In the genomic region with DNA sequence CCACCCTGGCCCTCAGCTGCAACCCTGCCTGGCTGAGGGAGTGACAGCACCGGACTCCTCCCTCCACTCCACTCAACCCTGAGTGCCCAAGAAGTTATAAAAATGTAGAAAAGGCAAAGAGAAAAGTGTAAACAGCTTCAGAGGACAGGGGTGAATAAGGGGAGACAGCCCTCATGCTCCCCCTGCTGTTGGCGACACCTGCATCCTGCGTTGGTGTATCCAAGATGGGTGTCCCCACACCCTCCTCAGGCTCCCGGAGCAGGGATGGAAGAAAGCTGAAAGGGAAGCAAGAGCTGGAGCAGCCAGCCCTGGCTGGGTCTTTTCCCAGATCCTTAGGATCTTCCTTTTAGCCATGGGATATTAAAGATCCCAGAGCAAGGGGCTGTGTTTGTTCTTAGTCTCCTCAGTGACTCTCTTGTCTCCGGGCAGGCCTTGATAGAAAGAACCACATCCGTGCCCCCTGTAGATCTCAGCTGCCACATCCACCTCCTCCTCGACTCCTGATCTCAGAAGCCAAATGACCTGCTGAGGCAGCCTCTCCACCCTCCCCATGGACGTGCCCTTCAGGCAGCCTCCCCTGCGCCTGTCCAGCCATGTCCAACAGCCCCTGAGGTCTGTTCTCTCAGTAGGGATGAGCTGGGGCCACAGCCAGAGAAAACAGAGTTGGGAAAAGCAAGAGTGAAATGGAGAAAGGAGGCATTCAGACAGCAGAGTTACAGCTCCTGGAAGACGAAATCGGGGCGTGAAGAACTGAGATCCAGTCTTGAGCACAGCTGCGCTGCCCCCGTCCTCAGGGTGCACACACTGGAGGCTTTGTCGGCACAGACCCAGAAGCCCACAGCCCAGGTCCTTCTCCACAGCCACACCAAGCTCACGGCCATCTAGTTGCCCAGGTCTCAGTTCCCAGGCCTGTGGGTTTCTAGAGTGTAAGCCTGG, we compare ENCODE assay signal across 25 cellular contexts. TPM values are rescaled to one million over a fixed set of nuclear protein-coding genes. Genes with fewer than 3 reads are reported as not detected.
DNase-seq lines count a peak whose midpoint lies in the region; ATAC-seq and TF ChIP-seq lines count a peak whose summit lies in the region.
"Had no signal": no experiment of that assay in that cellular context is flagged by ENCODE, and none has a peak within 500 bp of the region (broad histone marks: within the 10 kb centered on the region; RNA-seq: fewer than 3 reads in every experiment).

No MANE protein-coding gene starts in this region.

- H3K4me3 ChIP-seq in DND-41 (ENCODE audit: low read depth in 1 of 2, low read length in 2 of 2), result no peak overlapping the region
- no peak overlapping the region for H3K4me3 ChIP-seq in HEK293 (ENCODE audit: low read depth, low read length)
- H3K4me3 ChIP-seq: BLaER1 treated with 17β-estradiol and CSF1 and Interleukin-3, amounts not matched to agents 10 nM and 100 nM; cardiac muscle cell; GM23248; hepatocyte; right atrium auricular region had no signal

- CTCF ChIA-PET in HEK293 (lab: Yijun Ruan, JAX), result interaction anchor here (0.6 to 2.0 kb wide), 5 partner anchors 10 to 624 kb away, joined by 3 to 8 read pairs (median 4); no protein-coding TSS in a partner anchor

- DNase-seq in DND-41, result no peak
- DNase-seq in iPS-NIHi11 (ENCODE audit: low spot score), result peak; percentile 44
- no peak for DNase-seq in NCI-H748 (lab: John Stamatoyannopoulos, UW; ENCODE audit: unreplicated experiment)
- DNase-seq in occipital lobe (lab: John Stamatoyannopoulos, UW), result no peak
- DNase-seq: activated CD4-positive, alpha-beta T cell treated with anti-CD3 and anti-CD28 coated beads, Interleukin-2, amount 50 U/mL, for 1 hour; Calu3; dermis blood vessel endothelial cell; GM23248; NCI-H2081 treated with DMSO at 0.1 percent for 48 hours; NCI-H510A; nucleus accumbens; SW 1271 had no signal

- H3K27me3 ChIP-seq in DND-41 (ENCODE audit: insufficient read depth, low read length, poor library complexity), result peaks cover 20% of the 10 kb centered on the region
- H3K27me3 ChIP-seq: right atrium auricular region had no signal

- TF ChIP-seq CTCF in DND-41 (IDR thresholded peaks at IDR 0.05; ENCODE audit: borderline replicate concordance, extremely low read depth, low read length, poor library complexity, severe bottlenecking) (peak; percentile 36), HEK293 (tag by site-specific recombination; IDR thresholded peaks at IDR 0.05) (no peak)

- H3K9me3 ChIP-seq in DND-41 (ENCODE audit: insufficient read depth, low read length, severe bottlenecking) (no peaks in the 10 kb centered on the region), HEK293 (ENCODE audit: control insufficient read depth, insufficient read depth, low read depth, low read length) (no peaks in the 10 kb centered on the region)
- H3K9me3 ChIP-seq: right atrium auricular region had no signal

- H3K9ac ChIP-seq in DND-41 (ENCODE audit: low read depth, low read length), result no peak overlapping the region
- H3K9ac ChIP-seq: BLaER1 treated with 17β-estradiol and CSF1 and Interleukin-3, amounts not matched to agents 10 nM and 100 nM; GM23248 had no signal

- H3K27ac ChIP-seq in DND-41 (ENCODE audit: low read length) (no peak overlapping the region), HEK293 (ENCODE audit: extremely low read depth, low read depth, low read length) (no peak overlapping the region), angular gyrus (ENCODE audit: low read depth, low read length) (peak overlapping the region; percentile 54)
- H3K27ac ChIP-seq: BLaER1 treated with 17β-estradiol and CSF1 and Interleukin-3, amounts not matched to agents 10 nM and 100 nM; cardiac muscle cell; GM23248; hepatocyte; right atrium auricular region had no signal

- H3K36me3 ChIP-seq in DND-41 (ENCODE audit: insufficient read depth, low read length), result no peaks in the 10 kb centered on the region
- peaks cover 0 to 32% of the 10 kb centered on the region in 2 experiments; a peak in 1 of 3 replicates for H3K36me3 ChIP-seq in HEK293 (ENCODE audit: control insufficient read depth in 2 of 2, insufficient read depth in 1 of 2, low read length in 2 of 2)
- H3K36me3 ChIP-seq: cardiac muscle cell, right atrium auricular region had no signal

- no peaks in the 10 kb centered on the region; the same call in 1 of the 2 replicates for H4K20me1 ChIP-seq in DND-41 (ENCODE audit: insufficient read depth, low read length)

- no peak overlapping the region for H3K4me2 ChIP-seq in DND-41 (ENCODE audit: insufficient read depth, low read length)
- H3K4me2 ChIP-seq: BLaER1 treated with 17β-estradiol and CSF1 and Interleukin-3, amounts not matched to agents 10 nM and 100 nM; hepatocyte had no signal

- H2AFZ ChIP-seq in DND-41 (ENCODE audit: low read depth, low read length), result no peak overlapping the region
- H2AFZ ChIP-seq: GM23248, hepatocyte had no signal

- H3K4me1 ChIP-seq in DND-41 (ENCODE audit: insufficient read depth, low read length) (no peaks in the 10 kb centered on the region), HEK293 (ENCODE audit: control insufficient read depth, insufficient read depth, low read length) (no peaks in the 10 kb centered on the region)
- H3K4me1 ChIP-seq: right atrium auricular region had no signal

- no peaks in the 10 kb centered on the region for H3K79me2 ChIP-seq in DND-41 (ENCODE audit: insufficient read depth, low read length)
- H3K79me2 ChIP-seq: hepatocyte had no signal

- POLR2A ChIA-PET in HEK293 (lab: Yijun Ruan, JAX), result interaction anchor here (0.7 kb wide), 1 partner anchor 38 kb away, joined by 3 read pairs; no protein-coding TSS in a partner anchor

- peak; percentile 29; the same call in 1 of the 3 replicates for ATAC-seq in DND-41 (ENCODE audit: insufficient read depth, low read depth)
- no peak for ATAC-seq in HG02840 (IDR thresholded peaks at IDR 0.05; ENCODE audit: low FRiP score, unreplicated experiment)
- ATAC-seq in GM21825 (IDR thresholded peaks at IDR 0.05; ENCODE audit: unreplicated experiment), result no peak

TF ChIP-seq in HEK293, 187 proteins besides CTCF, POLR2A, EP300 and RAD21:
- no peak for TF ChIP-seq ZNF530 (tag by site-specific recombination; IDR thresholded peaks at IDR 0.05; ENCODE audit: low read depth)
- no peak for TF ChIP-seq ZNF169 (tag by site-specific recombination; IDR thresholded peaks at IDR 0.05)
- TF ChIP-seq, protein P1, sequence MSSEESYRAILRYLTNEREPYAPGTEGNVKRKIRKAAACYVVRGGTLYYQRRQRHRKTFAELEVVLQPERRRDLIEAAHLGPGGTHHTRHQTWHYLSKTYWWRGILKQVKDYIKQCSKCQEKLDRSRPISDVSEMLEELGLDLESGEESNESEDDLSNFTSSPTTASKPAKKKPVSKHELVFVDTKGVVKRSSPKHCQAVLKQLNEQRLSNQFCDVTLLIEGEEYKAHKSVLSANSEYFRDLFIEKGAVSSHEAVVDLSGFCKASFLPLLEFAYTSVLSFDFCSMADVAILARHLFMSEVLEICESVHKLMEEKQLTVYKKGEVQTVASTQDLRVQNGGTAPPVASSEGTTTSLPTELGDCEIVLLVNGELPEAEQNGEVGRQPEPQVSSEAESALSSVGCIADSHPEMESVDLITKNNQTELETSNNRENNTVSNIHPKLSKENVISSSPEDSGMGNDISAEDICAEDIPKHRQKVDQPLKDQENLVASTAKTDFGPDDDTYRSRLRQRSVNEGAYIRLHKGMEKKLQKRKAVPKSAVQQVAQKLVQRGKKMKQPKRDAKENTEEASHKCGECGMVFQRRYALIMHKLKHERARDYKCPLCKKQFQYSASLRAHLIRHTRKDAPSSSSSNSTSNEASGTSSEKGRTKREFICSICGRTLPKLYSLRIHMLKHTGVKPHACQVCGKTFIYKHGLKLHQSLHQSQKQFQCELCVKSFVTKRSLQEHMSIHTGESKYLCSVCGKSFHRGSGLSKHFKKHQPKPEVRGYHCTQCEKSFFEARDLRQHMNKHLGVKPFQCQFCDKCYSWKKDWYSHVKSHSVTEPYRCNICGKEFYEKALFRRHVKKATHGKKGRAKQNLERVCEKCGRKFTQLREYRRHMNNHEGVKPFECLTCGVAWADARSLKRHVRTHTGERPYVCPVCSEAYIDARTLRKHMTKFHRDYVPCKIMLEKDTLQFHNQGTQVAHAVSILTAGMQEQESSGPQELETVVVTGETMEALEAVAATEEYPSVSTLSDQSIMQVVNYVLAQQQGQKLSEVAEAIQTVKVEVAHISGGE (tag by site-specific recombination; conservative IDR thresholded peaks at IDR 0.05; ENCODE audit: low read depth), result 0 out of 2 replicates have a peak, but pooled peaks have one; percentile 25
- TF ChIP-seq ZNF114 (tag by site-specific recombination; IDR thresholded peaks at IDR 0.05), result no peak

RNA-seq across cellular contexts. Expression of a gene that starts 6.8 kb away (rescaled TPM):
- 91.1 TPM for total RNA-seq in occipital lobe

RNA-seq across cellular contexts. Expression of a gene that starts 25.4 kb away (rescaled TPM):
- total RNA-seq in occipital lobe, result 9.4 TPM

RNA-seq across cellular contexts. Expression of a gene that starts 39.8 kb away (rescaled TPM):
- total RNA-seq in occipital lobe, result under 0.01 TPM
- total RNA-seq: A673; activated T-helper 2 cell treated with anti-CD3 and anti-CD28 coated beads, Interferon-gamma antibody, Interleukin-2, Interleukin-4, amounts not matched to agents 10 μg/mL and 5 μg/mL and 100 μg/mL, durations not matched to agents 14 hours and 24 hours and 36 hours; cardiac muscle cell; dermis blood vessel endothelial cell; GM23248; hepatocyte; HT1080; LHCN-M2; lower leg skin; right atrium auricular region had no signal

RNA-seq across cellular contexts. Expression of a gene that starts 52.9 kb away (rescaled TPM):
- not detected for total RNA-seq in occipital lobe
- total RNA-seq: dermis blood vessel endothelial cell, GM23248, LHCN-M2 had no signal
